10 cellular contexts compared by ENCODE assay signal in genomic region chr13:111203742-111204386, GRCh38.
DNase-seq lines count a peak whose midpoint lies in the region; ATAC-seq and TF ChIP-seq lines count a peak whose summit lies in the region.
"Had no signal": no experiment of that assay in that cellular context is flagged by ENCODE, and none has a peak within 500 bp of the region (broad histone marks: within the 10 kb centered on the region; RNA-seq: fewer than 3 reads in every experiment).

No MANE protein-coding gene starts in this region.

- H3K4me3 ChIP-seq in AG04449 (ENCODE audit: low read depth, low read length) (peak overlapping the region; percentile 41), cardiac fibroblast (replicated peaks in 1 of 2; ENCODE audit: low read depth in 2 of 2, low read length in 2 of 2) (peak overlapping the region; percentile 33 to 55), muscle layer of duodenum (ENCODE audit: low read depth in 1 of 2, low read length in 2 of 2) (peak overlapping the region; percentile 38 to 52)

- no peak for TF ChIP-seq CTCF in AG04449 (IDR thresholded peaks at IDR 0.05; ENCODE audit: insufficient read depth, low read length, missing control alignments)
- no peak for TF ChIP-seq CTCF in cardiac fibroblast (IDR thresholded peaks at IDR 0.05; ENCODE audit: low read depth, low read length)

- DNase-seq in AG04449 (ENCODE audit: low read depth, low spot score) (no peak), cardiac fibroblast (ENCODE audit: low read depth in 2 of 2) (no peak), NCI-H2171 treated with DMSO at 0.1 percent for 48 hours (lab: John Stamatoyannopoulos, UW) (no peak), cerebellum (ENCODE audit: low spot score) (no peak), cerebellar nuclear complex (lab: John Stamatoyannopoulos, UW) (no peak), H4 (ENCODE audit: low spot score) (no peak)
- DNase-seq: DMS 273 treated with DMSO at 0.1 percent for 48 hours, NCI-H146 had no signal

- peak overlapping the region; percentile 65 for H3K27ac ChIP-seq in muscle layer of duodenum (ENCODE audit: low read length)

- H3K27me3 ChIP-seq in muscle layer of duodenum (ENCODE audit: low read depth, low read length): no peaks in the 10 kb centered on the region

- ATAC-seq in GM21528 (IDR thresholded peaks at IDR 0.05; ENCODE audit: low FRiP score, unreplicated experiment): peak; percentile 41

- H3K36me3 ChIP-seq in muscle layer of duodenum (ENCODE audit: control insufficient read depth in 1 of 2, insufficient read depth in 2 of 2, low read length in 2 of 2): peaks cover 0 to 3% of the 10 kb centered on the region in 2 donors

- H3K4me1 ChIP-seq in muscle layer of duodenum (ENCODE audit: control insufficient read depth in 1 of 2, insufficient read depth in 2 of 2, low read length in 2 of 2): peaks cover 16 to 31% of the 10 kb centered on the region in 2 donors

- CTCF ChIA-PET in AG04449 (lab: Yijun Ruan, JAX): interaction anchor here (0.6 to 1.9 kb wide), 5 partner anchors 10 to 136 kb away, joined by 3 to 5 read pairs (median 5); no protein-coding TSS in a partner anchor

- POLR2A ChIA-PET in AG04449 (lab: Yijun Ruan, JAX): no interaction called here

- H3K9me3 ChIP-seq in muscle layer of duodenum (ENCODE audit: control insufficient read depth in 1 of 2, low read length in 2 of 2): no peaks in the 10 kb centered on the region
